In genomic region chr18:35950628-35950982, GRCh38 we compare ENCODE assay signal across 7 cellular contexts.
A peak's percentile ranks its signal among the peaks of the same experiment; 100 is the strongest.
DNase-seq lines count a peak whose midpoint lies in the region; ATAC-seq and TF ChIP-seq lines count a peak whose summit lies in the region.

No MANE protein-coding gene starts in this region.

- no peaks in the 10 kb centered on the region for H3K9me3 ChIP-seq in HAP-1
- H3K9me3 ChIP-seq in gastroesophageal sphincter: no peaks in the 10 kb centered on the region
- H3K9me3 ChIP-seq in skeletal muscle satellite cell (replicated peaks; ENCODE audit: low read length): no peaks in the 10 kb centered on the region

- no peak overlapping the region for H3K9ac ChIP-seq in skeletal muscle satellite cell (ENCODE audit: low read depth, low read length)

- H3K36me3 ChIP-seq in HAP-1 (replicated peaks) (no peaks in the 10 kb centered on the region), gastroesophageal sphincter (no peaks in the 10 kb centered on the region), skeletal muscle satellite cell (ENCODE audit: insufficient read depth, low read length) (no peaks in the 10 kb centered on the region)

- H3K4me3 Mint-ChIP-seq in T-cell: peak overlapping the region; percentile 79 to 89 (median 80)

- H3K9me3 Mint-ChIP-seq in T-cell: no peaks in the 10 kb centered on the region

- peak overlapping the region in 2 of 4 donors; percentile 72 to 79 for H3K27ac ChIP-seq in gastroesophageal sphincter

- no peak for TF ChIP-seq POLR2A in gastroesophageal sphincter (IDR thresholded peaks at IDR 0.05)

- TF ChIP-seq EP300 in gastroesophageal sphincter (IDR thresholded peaks at IDR 0.05): no peak

- POLR2A ChIA-PET in T-cell (lab: Charles Lee): no interaction called here

- H3K27me3 Mint-ChIP-seq in T-cell: peaks cover 23% of the 10 kb centered on the region in 2 donors

- H3K4me2 ChIP-seq in skeletal muscle satellite cell (ENCODE audit: low read length): peak overlapping the region; percentile 99

- DNase-seq in HAP-1 (ENCODE audit: low spot score in 2 of 2) (no peak), T-cell (no peak), left lobe of liver (ENCODE audit: low spot score) (no peak), NOMO-1 treated with dmso at 0.1 percent for 144 hours (lab: John Stamatoyannopoulos, UW; ENCODE audit: unreplicated experiment) (no peak)

- TF ChIP-seq CTCF in gastroesophageal sphincter (IDR thresholded peaks at IDR 0.05): no peak

- ATAC-seq in T-cell (replicated peaks in 1 of 4) (no peak), gastroesophageal sphincter (no peak), left lobe of liver (no peak), HG02588 (IDR thresholded peaks at IDR 0.05; ENCODE audit: unreplicated experiment) (no peak)

- no peak overlapping the region for H3K27ac Mint-ChIP-seq in T-cell

- no peaks in the 10 kb centered on the region for H3K36me3 Mint-ChIP-seq in T-cell

- CTCF ChIA-PET in T-cell (lab: Charles Lee): interaction anchor here in 1 of 2 donors (0.6 to 0.8 kb wide), 2 partner anchors 9 to 194 kb away, joined by 3 read pairs; no protein-coding TSS in a partner anchor

- peaks cover 4 to 10% (median 10%) of the 10 kb centered on the region in 3 donors for H3K4me1 Mint-ChIP-seq in T-cell

- WGBS in gastroesophageal sphincter (ENCODE audit: low coverage in 1 of 2), 2 donors: 3 to 28% methylated on average over 3 to 6 of the region's 6 CpGs

- H3K4me3 ChIP-seq in HAP-1 (peak overlapping the region; percentile 47), gastroesophageal sphincter (peak overlapping the region; percentile 63 to 71), skeletal muscle satellite cell (ENCODE audit: low read length) (no peak overlapping the region)

- in situ Hi-C loops in HAP-1 (cut with MboI; ENCODE audit: low sequenced_read_pairs): no loop called here

- H3K4me1 ChIP-seq in HAP-1 (no peaks in the 10 kb centered on the region; the same call in 1 of the 2 replicates), gastroesophageal sphincter (peaks cover 0 to 19% (median 0%) of the 10 kb centered on the region in 3 donors), skeletal muscle satellite cell (ENCODE audit: control insufficient read depth, insufficient read depth, low read length) (peaks cover 5% of the 10 kb centered on the region)

- H3K27me3 ChIP-seq in HAP-1 (ENCODE audit: low read depth) (no peaks in the 10 kb centered on the region), gastroesophageal sphincter (no peaks in the 10 kb centered on the region), skeletal muscle satellite cell (ENCODE audit: control insufficient read depth, insufficient read depth, low read length) (peaks cover 21% of the 10 kb centered on the region)
